11 cellular contexts compared by ENCODE assay signal in the genomic region with DNA sequence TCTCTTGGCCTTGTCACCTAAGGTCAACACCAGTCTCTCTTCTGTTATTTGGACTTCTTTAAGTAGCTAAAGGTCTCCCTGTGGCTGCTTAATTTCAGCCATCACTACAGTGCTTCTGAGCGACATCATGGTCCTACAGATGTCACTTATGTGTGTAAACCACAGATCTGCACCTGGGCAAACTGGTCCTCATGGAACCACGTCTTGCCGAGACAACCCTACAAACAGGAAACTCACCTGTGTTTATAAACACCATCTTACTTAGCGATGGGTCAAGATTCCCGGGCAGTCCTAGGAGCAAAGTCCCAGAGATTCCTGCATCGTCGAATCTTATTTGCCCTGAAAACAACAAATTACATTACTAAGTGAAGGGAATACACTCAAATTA. TPM values are rescaled to one million over a fixed set of nuclear protein-coding genes. Genes with fewer than 3 reads are reported as not detected.
A peak's percentile ranks its signal among the peaks of the same experiment; 100 is the strongest.
DNase-seq lines count a peak whose midpoint lies in the region; ATAC-seq and TF ChIP-seq lines count a peak whose summit lies in the region.
"Had no signal": no experiment of that assay in that cellular context is flagged by ENCODE, and none has a peak within 500 bp of the region (broad histone marks: within the 10 kb centered on the region; RNA-seq: fewer than 3 reads in every experiment).

No MANE protein-coding gene starts in this region.

- ATAC-seq in T-helper 17 cell (peak; percentile 9), GM18861 (IDR thresholded peaks at IDR 0.05; ENCODE audit: unreplicated experiment) (no peak), HG03378 (IDR thresholded peaks at IDR 0.05; ENCODE audit: unreplicated experiment) (no peak)

- CTCF ChIA-PET in activated CD4-positive, alpha-beta T cell treated with anti-CD3 and anti-CD28 coated beads, Interleukin-2, amount 10 ng/mL, durations not matched to agents 7 days and 5 days (lab: Charles Lee) = interaction anchor here (0.6 to 1.7 kb wide), 6 partner anchors 10 to 223 kb away, joined by 3 to 5 read pairs (median 4); no protein-coding TSS in a partner anchor

- H3K27ac ChIP-seq in endodermal cell (ENCODE audit: low read depth, low read length) = no peak overlapping the region

- peaks cover 2% of the 10 kb centered on the region for H3K9me3 Mint-ChIP-seq in activated CD4-positive, alpha-beta T cell treated with anti-CD3 and anti-CD28 coated beads, Interleukin-2, amount 10 ng/mL, durations not matched to agents 7 days and 5 days
- H3K9me3 Mint-ChIP-seq in endodermal cell (no peaks in the 10 kb centered on the region), progenitor cell of endocrine pancreas (ENCODE audit: low read depth) (no peaks in the 10 kb centered on the region)
- peaks cover 4% of the 10 kb centered on the region for H3K9me3 Mint-ChIP-seq in stimulated activated naive CD8-positive, alpha-beta T cell treated with anti-CD3 and anti-CD28 coated beads, Interleukin-15, Interleukin-2, amounts not matched to agents 100 ng/mL and 50 ng/mL, for 24 hours
- H3K9me3 Mint-ChIP-seq: naive thymus-derived CD8-positive, alpha-beta T cell had no signal

- POLR2A ChIA-PET in activated CD4-positive, alpha-beta T cell treated with anti-CD3 and anti-CD28 coated beads, Interleukin-2, amount 10 ng/mL, durations not matched to agents 7 days and 5 days (lab: Charles Lee) = interaction anchor here (0.7 to 2.1 kb wide), 3 partner anchors 28 to 90 kb away, joined by 3 to 10 read pairs (median 6); a partner anchor contains a TSS

- WGBS in endodermal cell (ENCODE audit: insufficient coverage in 1 of 2, insufficient read length in 1 of 2), 2 experiments = 82 to 95% methylated on average over 1 to 7 of the region's 7 CpGs

- peaks cover 69% of the 10 kb centered on the region for H3K4me1 Mint-ChIP-seq in activated CD4-positive, alpha-beta T cell treated with anti-CD3 and anti-CD28 coated beads, Interleukin-2, amount 10 ng/mL, durations not matched to agents 7 days and 5 days
- H3K4me1 Mint-ChIP-seq in T-helper 17 cell (peaks cover 44% of the 10 kb centered on the region), endodermal cell (peaks cover 26% of the 10 kb centered on the region), progenitor cell of endocrine pancreas (ENCODE audit: low read depth) (peaks cover 23% of the 10 kb centered on the region)
- peaks cover 76% of the 10 kb centered on the region for H3K4me1 Mint-ChIP-seq in stimulated activated naive CD8-positive, alpha-beta T cell treated with anti-CD3 and anti-CD28 coated beads, Interleukin-15, Interleukin-2, amounts not matched to agents 100 ng/mL and 50 ng/mL, for 24 hours (ENCODE audit: low read depth)

- H3K36me3 Mint-ChIP-seq in activated CD4-positive, alpha-beta T cell treated with anti-CD3 and anti-CD28 coated beads, Interleukin-2, amount 10 ng/mL, durations not matched to agents 7 days and 5 days (ENCODE audit: low read depth) = peaks cover 6% of the 10 kb centered on the region
- H3K36me3 Mint-ChIP-seq in T-helper 17 cell (ENCODE audit: low read depth) (peaks cover 2% of the 10 kb centered on the region), endodermal cell (ENCODE audit: low read depth) (no peaks in the 10 kb centered on the region), progenitor cell of endocrine pancreas (ENCODE audit: insufficient read depth) (no peaks in the 10 kb centered on the region)
- peaks cover 4% of the 10 kb centered on the region for H3K36me3 Mint-ChIP-seq in stimulated activated naive CD8-positive, alpha-beta T cell treated with anti-CD3 and anti-CD28 coated beads, Interleukin-15, Interleukin-2, amounts not matched to agents 100 ng/mL and 50 ng/mL, for 24 hours (ENCODE audit: low read depth)
- H3K36me3 Mint-ChIP-seq: naive thymus-derived CD8-positive, alpha-beta T cell had no signal

- peak overlapping the region; percentile 12 for H3K4me3 Mint-ChIP-seq in activated CD4-positive, alpha-beta T cell treated with anti-CD3 and anti-CD28 coated beads, Interleukin-2, amount 10 ng/mL, durations not matched to agents 7 days and 5 days
- H3K4me3 Mint-ChIP-seq in T-helper 17 cell (peak overlapping the region; percentile 84), endodermal cell (no peak overlapping the region), progenitor cell of endocrine pancreas (ENCODE audit: low read depth) (no peak overlapping the region)
- peak overlapping the region; percentile 77 for H3K4me3 Mint-ChIP-seq in stimulated activated naive CD8-positive, alpha-beta T cell treated with anti-CD3 and anti-CD28 coated beads, Interleukin-15, Interleukin-2, amounts not matched to agents 100 ng/mL and 50 ng/mL, for 24 hours

- H3K4me3 ChIP-seq in endodermal cell (ENCODE audit: low read length) = no peak overlapping the region

- TF ChIP-seq CTCF in endodermal cell (conservative IDR thresholded peaks at IDR 0.05) (no peak), progenitor cell of endocrine pancreas (IDR thresholded peaks at IDR 0.05; ENCODE audit: unreplicated experiment) (no peak)

- H3K36me3 ChIP-seq in endodermal cell (ENCODE audit: control insufficient read depth, insufficient read depth, low read length) = no peaks in the 10 kb centered on the region

- no peak overlapping the region for H3K9ac ChIP-seq in endodermal cell (ENCODE audit: extremely low read depth, low read length, poor library complexity, severe bottlenecking)

- DNase-seq in activated CD4-positive, alpha-beta T cell treated with anti-CD3 and anti-CD28 coated beads, Interleukin-2, amount 10 ng/mL, durations not matched to agents 7 days and 5 days = peak; percentile 22
- no peak for DNase-seq in activated CD4-positive, alpha-beta T cell treated with anti-CD3 and anti-CD28 coated beads, Interleukin-2, amount 50 U/mL, for 1 hour
- no peak for DNase-seq in T-helper 17 cell
- peak; percentile 19 for DNase-seq in endodermal cell
- no peak for DNase-seq in progenitor cell of endocrine pancreas (ENCODE audit: low spot score, unreplicated experiment)
- DNase-seq: kidney; naive thymus-derived CD8-positive, alpha-beta T cell; NCI-H69 had no signal

- H3K9me3 ChIP-seq in T-helper 17 cell (ENCODE audit: control insufficient read depth, low read length, poor library complexity, severe bottlenecking) = no peaks in the 10 kb centered on the region
- no peaks in the 10 kb centered on the region for H3K9me3 ChIP-seq in endodermal cell (ENCODE audit: control insufficient read depth, low read length)

- H3K27me3 ChIP-seq in endodermal cell (ENCODE audit: control insufficient read depth, insufficient read depth, low read length, poor library complexity, severe bottlenecking) = no peaks in the 10 kb centered on the region

- H3K27me3 Mint-ChIP-seq in activated CD4-positive, alpha-beta T cell treated with anti-CD3 and anti-CD28 coated beads, Interleukin-2, amount 10 ng/mL, durations not matched to agents 7 days and 5 days = no peaks in the 10 kb centered on the region
- H3K27me3 Mint-ChIP-seq in T-helper 17 cell = no peaks in the 10 kb centered on the region
- H3K27me3 Mint-ChIP-seq in endodermal cell (ENCODE audit: insufficient read depth) = peaks cover 21% of the 10 kb centered on the region
- no peaks in the 10 kb centered on the region for H3K27me3 Mint-ChIP-seq in stimulated activated naive CD8-positive, alpha-beta T cell treated with anti-CD3 and anti-CD28 coated beads, Interleukin-15, Interleukin-2, amounts not matched to agents 100 ng/mL and 50 ng/mL, for 24 hours
- H3K27me3 Mint-ChIP-seq in progenitor cell of endocrine pancreas = peaks cover 48% of the 10 kb centered on the region

- H3K4me1 ChIP-seq in endodermal cell (ENCODE audit: control insufficient read depth, insufficient read depth, low read length) = peaks cover 13% of the 10 kb centered on the region

- peak overlapping the region; percentile 92 for H3K27ac Mint-ChIP-seq in activated CD4-positive, alpha-beta T cell treated with anti-CD3 and anti-CD28 coated beads, Interleukin-2, amount 10 ng/mL, durations not matched to agents 7 days and 5 days
- H3K27ac Mint-ChIP-seq in T-helper 17 cell (peak overlapping the region; percentile 98), endodermal cell (no peak overlapping the region), progenitor cell of endocrine pancreas (no peak overlapping the region)
- peak overlapping the region; percentile 99 for H3K27ac Mint-ChIP-seq in stimulated activated naive CD8-positive, alpha-beta T cell treated with anti-CD3 and anti-CD28 coated beads, Interleukin-15, Interleukin-2, amounts not matched to agents 100 ng/mL and 50 ng/mL, for 24 hours

RNA-seq across cellular contexts. Expression of a gene that starts 27.8 kb away (rescaled TPM):
- 100 to 1,000 TPM; 155 to 167 TPM for total RNA-seq in activated CD4-positive, alpha-beta T cell treated with anti-CD3 and anti-CD28 coated beads, Interleukin-2, amount 10 ng/mL, durations not matched to agents 7 days and 5 days
- 1,000 to 10,000 TPM; 1,918 to 2,317 TPM for total RNA-seq in T-helper 17 cell
- 10 to 100 TPM; 59.0 to 71.2 TPM for total RNA-seq in endodermal cell
- polyA plus RNA-seq in endodermal cell (2013, experiment 1 of 2) = 36.4 TPM
- polyA plus RNA-seq in endodermal cell (2013, experiment 2 of 2) = 43.6 TPM
- total RNA-seq in progenitor cell of endocrine pancreas = 95.5 and 109 TPM in 2 replicates

Comparison
In these comparisons a context has a peak if more than half of its experiments do, and no peak if none do; other contexts are left out.
1. DNase-seq: peak in activated CD4-positive, alpha-beta T cell treated with anti-CD3 and anti-CD28 coated beads, Interleukin-2, amount 10 ng/mL, durations not matched to agents 7 days and 5 days (single experiment) and endodermal cell (single experiment); none in activated CD4-positive, alpha-beta T cell treated with anti-CD3 and anti-CD28 coated beads, Interleukin-2, amount 50 U/mL, for 1 hour (single experiment), T-helper 17 cell (0 of 3) and progenitor cell of endocrine pancreas (single experiment).
2. H3K27ac Mint-ChIP-seq: peak in activated CD4-positive, alpha-beta T cell treated with anti-CD3 and anti-CD28 coated beads, Interleukin-2, amount 10 ng/mL, durations not matched to agents 7 days and 5 days (single experiment), T-helper 17 cell (single experiment) and stimulated activated naive CD8-positive, alpha-beta T cell treated with anti-CD3 and anti-CD28 coated beads, Interleukin-15, Interleukin-2, amounts not matched to agents 100 ng/mL and 50 ng/mL, for 24 hours (single experiment); none in endodermal cell (single experiment) and progenitor cell of endocrine pancreas (single experiment).
3. H3K4me3 Mint-ChIP-seq: peak in activated CD4-positive, alpha-beta T cell treated with anti-CD3 and anti-CD28 coated beads, Interleukin-2, amount 10 ng/mL, durations not matched to agents 7 days and 5 days (single experiment), T-helper 17 cell (single experiment) and stimulated activated naive CD8-positive, alpha-beta T cell treated with anti-CD3 and anti-CD28 coated beads, Interleukin-15, Interleukin-2, amounts not matched to agents 100 ng/mL and 50 ng/mL, for 24 hours (single experiment); none in endodermal cell (single experiment) and progenitor cell of endocrine pancreas (single experiment).
4. RNA of a gene that starts 27.8 kb away (total RNA-seq): 1,918 to 2,317 TPM in T-helper 17 cell; 155 to 167 TPM in activated CD4-positive, alpha-beta T cell treated with anti-CD3 and anti-CD28 coated beads, Interleukin-2, amount 10 ng/mL, durations not matched to agents 7 days and 5 days, 95.5 to 109 TPM in progenitor cell of endocrine pancreas and 59.0 to 71.2 TPM in endodermal cell; every median in the first group is over 10 times any median in the second.